22 cellular contexts compared by ENCODE assay signal in the genomic region with DNA sequence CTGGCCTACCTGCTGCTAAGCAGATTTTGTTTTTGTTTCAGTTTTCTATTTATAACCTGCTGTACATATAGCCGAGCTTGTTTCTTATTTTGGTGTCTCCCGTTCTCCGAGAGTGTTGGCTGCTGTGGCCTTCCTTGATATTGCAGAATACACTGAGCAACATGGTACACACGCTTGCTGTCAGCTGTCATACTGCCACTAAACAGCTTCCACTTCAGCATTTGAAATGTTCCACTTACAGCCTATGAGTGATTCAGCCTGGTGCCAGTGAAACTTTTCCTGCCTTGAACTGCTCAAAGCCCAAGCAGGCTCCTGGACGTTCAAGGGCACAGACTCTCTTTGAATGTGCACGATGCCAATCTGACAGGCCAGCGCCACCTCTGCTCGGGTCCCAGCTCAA.
DNase-seq lines count a peak whose midpoint lies in the region; ATAC-seq and TF ChIP-seq lines count a peak whose summit lies in the region.
"Had no signal": no experiment of that assay in that cellular context is flagged by ENCODE, and none has a peak within 500 bp of the region (broad histone marks: within the 10 kb centered on the region; RNA-seq: fewer than 3 reads in every experiment).

No MANE protein-coding gene starts in this region.

- H4K20me1 ChIP-seq in mammary epithelial cell (ENCODE audit: insufficient read depth, low read length): peaks cover 2% of the 10 kb centered on the region

- H3K36me3 ChIP-seq in psoas muscle (ENCODE audit: insufficient read depth in 1 of 2, low read depth in 1 of 2): no peaks in the 10 kb centered on the region
- no peaks in the 10 kb centered on the region for H3K36me3 ChIP-seq in mammary epithelial cell (ENCODE audit: insufficient read depth, low read length)
- H3K36me3 ChIP-seq: prostate gland, vagina had no signal

- CTCF ChIA-PET in mammary epithelial cell (lab: Charles Lee; ENCODE audit: low non-redundant PET): no interaction called here

- no peak overlapping the region for H2AFZ ChIP-seq in mammary epithelial cell (ENCODE audit: low read depth, low read length)

- 28 to 44% (median 33%) methylated on average over 8 of the region's 8 CpGs for WGBS in psoas muscle, 3 donors
- 81% methylated on average over 8 of the region's 8 CpGs for WGBS in mammary epithelial cell (ENCODE audit: low coverage, missing lambda C conversion rate)

- DNase-seq in G401 (ENCODE audit: low spot score) (peak; percentile 27), RPMI8226 (peak; percentile 86), left colon (no peak), psoas muscle (no peak), GM13977 (ENCODE audit: low spot score) (no peak), SIG-M5 treated with dmso at 0.1 percent for 504 hours (lab: John Stamatoyannopoulos, UW; ENCODE audit: unreplicated experiment) (no peak), mammary epithelial cell (no peak)
- DNase-seq: ACHN; activated effector memory CD4-positive, alpha-beta T cell treated with anti-CD3 and anti-CD28 coated beads, Interleukin-2, amount 50 U/mL, for 16 hours; activated naive CD8-positive, alpha-beta T cell treated with anti-CD3 and anti-CD28 coated beads, Interleukin-2, amount 10 ng/mL, durations not matched to agents 7 days and 5 days; EL; head of caudate nucleus; NCI-H510A; stimulated activated CD4-positive, alpha-beta T cell treated with anti-CD3 and anti-CD28 coated beads, Interleukin-2, amount 100 ng/mL, for 24 hours; substantia nigra; T-helper 17 cell had no signal

- peak; percentile 17 for ATAC-seq in left colon
- peak; percentile 86 to 93 (median 88) for ATAC-seq in psoas muscle
- no peak for ATAC-seq in HG02798 (IDR thresholded peaks at IDR 0.05; ENCODE audit: poor library complexity, unreplicated experiment)
- ATAC-seq: T-helper 17 cell had no signal

- H3K4me3 ChIP-seq in psoas muscle (peak overlapping the region; percentile 22), mammary epithelial cell (replicated peaks in 1 of 3; ENCODE audit: insufficient read depth in 1 of 3, low read depth in 2 of 3, low read length in 3 of 3) (no peak overlapping the region)
- H3K4me3 ChIP-seq: prostate gland, SK-N-MC, smooth muscle cell, vagina had no signal

- in situ Hi-C loops in G401 (cut with HindIII; ENCODE audit: low sequenced_read_pairs) (no loop called here), GM13977 (cut with MboI; ENCODE audit: low pct_unique_long_range_greater_than_20kb, low sequenced_read_pairs, unreplicated experiment) (no loop called here), mammary epithelial cell (cut with MboI; ENCODE audit: low sequenced_read_pairs in 2 of 2) (no loop called here)

- H3K27ac ChIP-seq in psoas muscle: peak overlapping the region; percentile 87
- H3K27ac ChIP-seq in mammary epithelial cell (ENCODE audit: insufficient read depth, low read depth, low read length): no peak overlapping the region
- H3K27ac ChIP-seq: epithelial cell of prostate, prostate gland, SK-N-MC, vagina had no signal

- H3K9me3 ChIP-seq in psoas muscle (no peaks in the 10 kb centered on the region), mammary epithelial cell (replicated peaks; ENCODE audit: insufficient read depth, low read length) (no peaks in the 10 kb centered on the region)
- H3K9me3 ChIP-seq: prostate gland, vagina had no signal

- dilution Hi-C loops in mammary epithelial cell (cut with HindIII; ENCODE audit: low sequenced_read_pairs): no loop called here

- intact Hi-C loops in left colon (cut with DNase I, micrococcal nuclease) (no loop called here), psoas muscle (cut with DNase I) (loop anchor here in 1 of 2 donors (1.0 to 5.0 kb wide), 2 partner anchors 21 to 111 kb away; partner anchors contain the start of gene SLC22A23), mammary epithelial cell (cut with micrococcal nuclease) (no loop called here)

- H3K27me3 ChIP-seq in psoas muscle (ENCODE audit: insufficient read depth in 3 of 3, low read length in 2 of 3) (no peaks in the 10 kb centered on the region), mammary epithelial cell (ENCODE audit: insufficient read depth, low read length) (no peaks in the 10 kb centered on the region)
- H3K27me3 ChIP-seq: vagina had no signal

- no peak overlapping the region for H3K4me2 ChIP-seq in mammary epithelial cell (ENCODE audit: insufficient read depth, low read depth, low read length)
- H3K4me2 ChIP-seq: smooth muscle cell had no signal

- BruUV-seq in mammary epithelial cell (replicated peaks; lab: Mats Ljungman, UMichigan): no TSS peak

- H3K4me1 ChIP-seq in psoas muscle (peaks cover 56% of the 10 kb centered on the region), mammary epithelial cell (ENCODE audit: insufficient read depth, low read length) (no peaks in the 10 kb centered on the region)
- H3K4me1 ChIP-seq: prostate gland had no signal

- H3K79me2 ChIP-seq in mammary epithelial cell (ENCODE audit: insufficient read depth, low read length): peaks cover 5% of the 10 kb centered on the region

- TF ChIP-seq CTCF in psoas muscle (IDR thresholded peaks at IDR 0.05) (no peak), GM13977 (IDR thresholded peaks at IDR 0.05; ENCODE audit: extremely low read depth, insufficient read depth, missing control alignments) (no peak), mammary epithelial cell (conservative IDR thresholded peaks at IDR 0.05 in 1 of 2, IDR thresholded peaks at IDR 0.05 in 1 of 2; ENCODE audit: extremely low read depth in 1 of 2, insufficient read depth in 1 of 2, low read depth in 1 of 2, low read length in 2 of 2) (no peak)

- no peak overlapping the region for H3K9ac ChIP-seq in mammary epithelial cell (ENCODE audit: insufficient read depth, low read length)

Comparison
In these comparisons a context has a peak if more than half of its experiments do, and no peak if none do; other contexts are left out.
1. DNase-seq: peak in G401 (single experiment) and RPMI8226 (single experiment); none in left colon (0 of 2), psoas muscle (0 of 2), GM13977 (single experiment), SIG-M5 treated with dmso at 0.1 percent for 504 hours (single experiment) and mammary epithelial cell (single experiment).